In the genomic region with DNA sequence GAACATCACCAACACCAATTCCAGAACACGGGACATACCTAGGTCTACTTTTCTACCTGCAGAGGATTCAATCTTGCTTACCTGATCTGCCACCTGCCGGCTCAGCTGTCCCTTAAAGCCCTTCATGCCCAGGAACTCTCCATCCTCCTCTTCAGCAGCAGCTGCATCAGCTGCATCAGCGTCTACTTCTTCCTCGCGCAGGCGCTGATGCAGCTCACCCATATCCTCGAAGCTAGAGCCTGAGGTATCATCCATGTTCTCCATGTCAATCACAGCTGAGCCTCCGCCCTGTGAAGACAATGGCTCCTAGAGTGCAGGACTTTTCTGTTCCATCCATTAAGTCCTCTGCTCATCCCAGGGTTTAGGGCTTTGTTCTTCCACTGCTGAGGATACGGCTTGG, we compare ENCODE assay signal across 11 cellular contexts. TPM values are rescaled to one million over a fixed set of nuclear protein-coding genes. Genes with fewer than 3 reads are reported as not detected.
DNase-seq lines count a peak whose midpoint lies in the region; ATAC-seq and TF ChIP-seq lines count a peak whose summit lies in the region.
"Had no signal": no experiment of that assay in that cellular context is flagged by ENCODE, and none has a peak within 500 bp of the region (broad histone marks: within the 10 kb centered on the region; RNA-seq: fewer than 3 reads in every experiment).

No MANE protein-coding gene starts in this region.

- no peak for ATAC-seq in Right ventricle myocardium superior (ENCODE audit: poor library complexity)
- no peak for ATAC-seq in body of pancreas
- no peak for ATAC-seq in lung (ENCODE audit: insufficient read depth, low FRiP score)
- no peak for ATAC-seq in upper lobe of right lung
- ATAC-seq in HG03521 (IDR thresholded peaks at IDR 0.05; ENCODE audit: unreplicated experiment), result no peak
- no peak for ATAC-seq in esophagus mucosa

- H3K9me3 ChIP-seq in cardiac muscle cell (ENCODE audit: low read depth), result no peaks in the 10 kb centered on the region
- H3K9me3 ChIP-seq in body of pancreas, result no peaks in the 10 kb centered on the region
- no peaks in the 10 kb centered on the region for H3K9me3 ChIP-seq in lung (ENCODE audit: control insufficient read depth in 2 of 2, insufficient read depth in 1 of 2, low read length in 1 of 2)
- H3K9me3 ChIP-seq in upper lobe of right lung, result no peaks in the 10 kb centered on the region

- H3K27ac ChIP-seq in cardiac muscle cell (peak overlapping the region; percentile 91), body of pancreas (peak overlapping the region in 3 of 4 donors; percentile 77 to 88 (median 88)), lung (ENCODE audit: low read depth in 1 of 2, low read length in 1 of 2) (peak overlapping the region in 1 of 2 donors; percentile 4), upper lobe of right lung (peak overlapping the region; percentile 85)

- DNase-seq in cardiac muscle cell (ENCODE audit: low read depth in 1 of 2, low spot score in 1 of 2), result no peak
- no peak for DNase-seq in Right ventricle myocardium superior
- no peak for DNase-seq in body of pancreas
- no peak for DNase-seq in lung (ENCODE audit: low spot score)
- no peak for DNase-seq in upper lobe of right lung
- DNase-seq in NCI-H524 treated with DMSO at 0.1 percent for 48 hours (lab: John Stamatoyannopoulos, UW), result no peak
- DNase-seq: activated CD4-positive, alpha-beta T cell treated with anti-CD3 and anti-CD28 coated beads, Interleukin-2, amount 50 U/mL, for 1 hour; DMS 273 treated with DMSO at 0.1 percent for 48 hours; NCI-H1092 treated with DMSO at 0.1 percent for 48 hours had no signal

- H3K36me3 ChIP-seq in cardiac muscle cell (peaks cover 44% of the 10 kb centered on the region), body of pancreas (replicated peaks in 1 of 2; ENCODE audit: insufficient read depth in 1 of 2, low read depth in 2 of 2) (peaks cover 4 to 29% of the 10 kb centered on the region in 2 donors), lung (ENCODE audit: control insufficient read depth in 2 of 2, insufficient read depth in 2 of 2, low read length in 2 of 2) (peaks cover 14 to 39% of the 10 kb centered on the region in 2 donors), upper lobe of right lung (peaks cover 65% of the 10 kb centered on the region)

- 29 to 44% methylated on average over 9 of the region's 9 CpGs for WGBS in body of pancreas, 2 donors
- WGBS in lung, 2 donors, result 63 to 84% methylated on average over 9 of the region's 9 CpGs

- intact Hi-C loops in Right ventricle myocardium superior (cut with DNase I) (loop anchor here (10.0 kb wide), 1 partner anchor 251 kb away; no protein-coding TSS in a partner anchor), body of pancreas (cut with DNase I) (no loop called here), upper lobe of right lung (cut with DNase I) (no loop called here)

- H3K4me1 ChIP-seq in cardiac muscle cell (ENCODE audit: low read depth), result peaks cover 9% of the 10 kb centered on the region
- peaks cover 39% of the 10 kb centered on the region for H3K4me1 ChIP-seq in body of pancreas
- peaks cover 10 to 12% of the 10 kb centered on the region in 2 donors for H3K4me1 ChIP-seq in lung (ENCODE audit: control insufficient read depth in 2 of 2, insufficient read depth in 2 of 2, low read length in 2 of 2)
- H3K4me1 ChIP-seq in upper lobe of right lung, result peaks cover 40% of the 10 kb centered on the region

- TF ChIP-seq CTCF in cardiac muscle cell (IDR thresholded peaks at IDR 0.05; ENCODE audit: low read depth, low read length) (no peak), body of pancreas (IDR thresholded peaks at IDR 0.05) (no peak), lung (IDR thresholded peaks at IDR 0.05; ENCODE audit: control extremely low read depth, extremely low read depth) (no peak), upper lobe of right lung (IDR thresholded peaks at IDR 0.05) (no peak)

- H3K27me3 ChIP-seq in cardiac muscle cell, result no peaks in the 10 kb centered on the region
- H3K27me3 ChIP-seq in body of pancreas, result no peaks in the 10 kb centered on the region
- H3K27me3 ChIP-seq in lung (ENCODE audit: control insufficient read depth, insufficient read depth), result no peaks in the 10 kb centered on the region
- no peaks in the 10 kb centered on the region for H3K27me3 ChIP-seq in upper lobe of right lung

- TF ChIP-seq POLR2A in body of pancreas (IDR thresholded peaks at IDR 0.05), result no peak

- peak overlapping the region; percentile 86 for H3K4me3 ChIP-seq in cardiac muscle cell
- peak overlapping the region in 1 of 2 donors; percentile 68 for H3K4me3 ChIP-seq in body of pancreas
- peak overlapping the region; percentile 88 for H3K4me3 ChIP-seq in lung
- peak overlapping the region; percentile 99 for H3K4me3 ChIP-seq in upper lobe of right lung

RNA-seq across cellular contexts. Expression of gene YIPF3, which starts 0.9 kb away (rescaled TPM):
- 145 and 195 TPM in 2 replicates for total RNA-seq in cardiac muscle cell
- 123 and 134 TPM in 2 replicates for polyA plus RNA-seq in cardiac muscle cell
- 64.0 TPM for total RNA-seq in Right ventricle myocardium superior
- total RNA-seq in body of pancreas, result 100 to 1,000 TPM in 1 of 2 donors, 10 to 100 TPM in 1; 79.4 to 122 TPM
- 100 to 1,000 TPM in 1 of 2 donors, 10 to 100 TPM in 1; 86.9 to 105 TPM for total RNA-seq in lung
- 100 to 1,000 TPM in 1 of 2 donors, 10 to 100 TPM in 1; 81.3 to 119 TPM for polyA plus RNA-seq in lung
- total RNA-seq in upper lobe of right lung, result 100 TPM
- total RNA-seq in esophagus mucosa, result 41.8 TPM

RNA-seq across cellular contexts. Expression of gene POLR1C, which starts 1.1 kb away (rescaled TPM):
- total RNA-seq in cardiac muscle cell (20.7 and 28.6 TPM in 2 replicates), Right ventricle myocardium superior (15.6 TPM), body of pancreas (10 to 100 TPM; 19.1 to 20.2 TPM), lung (10 to 100 TPM; 29.0 to 43.7 TPM), upper lobe of right lung (28.5 TPM), esophagus mucosa (33.0 TPM)
- polyA plus RNA-seq in cardiac muscle cell (27.9 and 38.8 TPM in 2 replicates), lung (10 to 100 TPM; 37.4 to 50.7 TPM)

RNA-seq across cellular contexts. Expression of gene LRRC73, which starts 5.7 kb away (rescaled TPM):
- total RNA-seq in cardiac muscle cell (3.3 and 3.4 TPM in 2 replicates), Right ventricle myocardium superior (1.4 TPM), body of pancreas (not detected), lung (1 to 10 TPM; 2.0 to 4.8 TPM), upper lobe of right lung (0.55 TPM), esophagus mucosa (0.20 TPM)
- polyA plus RNA-seq in cardiac muscle cell (2.9 and 4.6 TPM in 2 replicates), lung (1 to 10 TPM in 1 of 2 donors, under 1 TPM in 1; 0.87 to 1.8 TPM)

RNA-seq across cellular contexts. Expression of gene TJAP1, which starts 38.4 kb away (rescaled TPM):
- total RNA-seq in cardiac muscle cell (24.7 and 31.2 TPM in 2 replicates), Right ventricle myocardium superior (20.5 TPM), body of pancreas (10 to 100 TPM; 16.9 to 47.5 TPM), lung (10 to 100 TPM; 24.1 to 29.5 TPM), upper lobe of right lung (31.2 TPM), esophagus mucosa (8.9 TPM)
- polyA plus RNA-seq in cardiac muscle cell (23.1 and 25.8 TPM in 2 replicates), lung (10 to 100 TPM; 21.7 to 22.6 TPM)
